Comparison of ENCODE assay signal across 1 cellular context in the genomic region with DNA sequence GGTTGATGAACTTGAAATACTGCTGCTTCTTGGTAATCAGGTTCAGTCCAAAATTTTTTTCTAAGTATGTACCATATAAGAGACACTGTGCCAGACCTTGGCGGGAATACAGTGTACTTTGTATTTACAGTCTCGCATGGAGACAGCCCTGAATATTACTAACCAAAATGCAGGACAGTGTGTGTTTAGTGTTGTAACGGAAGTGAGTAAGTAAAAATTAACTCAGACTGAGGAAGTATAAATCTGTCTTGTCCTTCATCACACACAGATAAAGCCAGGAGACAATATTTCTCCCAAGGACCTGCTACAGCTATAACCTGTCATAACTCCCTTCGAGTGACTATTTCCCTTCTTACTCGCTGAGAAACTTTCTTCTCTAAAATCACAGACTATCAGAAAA.
TF ChIP-seq lines count a peak whose summit lies in the region.

No MANE protein-coding gene starts in this region.

TF ChIP-seq in HepG2, 621 proteins besides CTCF, POLR2A, EP300 and RAD21 (continued from another document and continues in another):
- no peak for TF ChIP-seq ZNF225 (CRISPR knock-in tag; IDR thresholded peaks at IDR 0.05)
- TF ChIP-seq RBAK (CRISPR knock-in tag; IDR thresholded peaks at IDR 0.05) = no peak
- no peak for TF ChIP-seq SSRP1 (CRISPR knock-in tag; IDR thresholded peaks at IDR 0.05)
- no peak for TF ChIP-seq ZNF672 (CRISPR knock-in tag; IDR thresholded peaks at IDR 0.05)
- no peak for TF ChIP-seq ZBTB7B (CRISPR knock-in tag; IDR thresholded peaks at IDR 0.05)
- TF ChIP-seq PRMT3 (CRISPR knock-in tag; IDR thresholded peaks at IDR 0.05; ENCODE audit: borderline replicate concordance, low read depth) = no peak
- TF ChIP-seq ZNF441 (CRISPR knock-in tag; IDR thresholded peaks at IDR 0.05; ENCODE audit: borderline replicate concordance) = 0 out of 2 replicates have a peak, but pooled peaks have one; percentile 35
- no peak for TF ChIP-seq HDAC1 (CRISPR knock-in tag; IDR thresholded peaks at IDR 0.05)
- TF ChIP-seq, protein P1, sequence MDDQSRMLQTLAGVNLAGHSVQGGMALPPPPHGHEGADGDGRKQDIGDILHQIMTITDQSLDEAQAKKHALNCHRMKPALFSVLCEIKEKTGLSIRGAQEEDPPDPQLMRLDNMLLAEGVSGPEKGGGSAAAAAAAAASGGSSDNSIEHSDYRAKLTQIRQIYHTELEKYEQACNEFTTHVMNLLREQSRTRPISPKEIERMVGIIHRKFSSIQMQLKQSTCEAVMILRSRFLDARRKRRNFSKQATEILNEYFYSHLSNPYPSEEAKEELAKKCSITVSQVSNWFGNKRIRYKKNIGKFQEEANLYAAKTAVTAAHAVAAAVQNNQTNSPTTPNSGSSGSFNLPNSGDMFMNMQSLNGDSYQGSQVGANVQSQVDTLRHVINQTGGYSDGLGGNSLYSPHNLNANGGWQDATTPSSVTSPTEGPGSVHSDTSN (CRISPR knock-in tag; IDR thresholded peaks at IDR 0.05; ENCODE audit: borderline replicate concordance) = no peak
- no peak for TF ChIP-seq SOX13 (IDR thresholded peaks at IDR 0.05)
- peak in 1 of 2 experiments; percentile 65; a peak in 1 of 4 replicates for TF ChIP-seq SOX13 (CRISPR knock-in tag; conservative IDR thresholded peaks at IDR 0.05 in 1 of 2, IDR thresholded peaks at IDR 0.05 in 1 of 2)
- TF ChIP-seq FOXP1 (IDR thresholded peaks at IDR 0.05) = no peak
- 0 out of 2 replicates have a peak, but pooled peaks have one; percentile 57 for TF ChIP-seq FOXP1 (CRISPR knock-in tag; IDR thresholded peaks at IDR 0.05)
- no peak for TF ChIP-seq GABPB1 (CRISPR knock-in tag; IDR thresholded peaks at IDR 0.05)
- TF ChIP-seq, protein P2, sequence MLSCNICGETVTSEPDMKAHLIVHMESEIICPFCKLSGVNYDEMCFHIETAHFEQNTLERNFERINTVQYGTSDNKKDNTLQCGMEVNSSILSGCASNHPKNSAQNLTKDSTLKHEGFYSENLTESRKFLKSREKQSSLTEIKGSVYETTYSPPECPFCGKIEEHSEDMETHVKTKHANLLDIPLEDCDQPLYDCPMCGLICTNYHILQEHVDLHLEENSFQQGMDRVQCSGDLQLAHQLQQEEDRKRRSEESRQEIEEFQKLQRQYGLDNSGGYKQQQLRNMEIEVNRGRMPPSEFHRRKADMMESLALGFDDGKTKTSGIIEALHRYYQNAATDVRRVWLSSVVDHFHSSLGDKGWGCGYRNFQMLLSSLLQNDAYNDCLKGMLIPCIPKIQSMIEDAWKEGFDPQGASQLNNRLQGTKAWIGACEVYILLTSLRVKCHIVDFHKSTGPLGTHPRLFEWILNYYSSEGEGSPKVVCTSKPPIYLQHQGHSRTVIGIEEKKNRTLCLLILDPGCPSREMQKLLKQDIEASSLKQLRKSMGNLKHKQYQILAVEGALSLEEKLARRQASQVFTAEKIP (CRISPR knock-in tag; IDR thresholded peaks at IDR 0.05; ENCODE audit: borderline replicate concordance) = no peak
- TF ChIP-seq, protein P3, sequence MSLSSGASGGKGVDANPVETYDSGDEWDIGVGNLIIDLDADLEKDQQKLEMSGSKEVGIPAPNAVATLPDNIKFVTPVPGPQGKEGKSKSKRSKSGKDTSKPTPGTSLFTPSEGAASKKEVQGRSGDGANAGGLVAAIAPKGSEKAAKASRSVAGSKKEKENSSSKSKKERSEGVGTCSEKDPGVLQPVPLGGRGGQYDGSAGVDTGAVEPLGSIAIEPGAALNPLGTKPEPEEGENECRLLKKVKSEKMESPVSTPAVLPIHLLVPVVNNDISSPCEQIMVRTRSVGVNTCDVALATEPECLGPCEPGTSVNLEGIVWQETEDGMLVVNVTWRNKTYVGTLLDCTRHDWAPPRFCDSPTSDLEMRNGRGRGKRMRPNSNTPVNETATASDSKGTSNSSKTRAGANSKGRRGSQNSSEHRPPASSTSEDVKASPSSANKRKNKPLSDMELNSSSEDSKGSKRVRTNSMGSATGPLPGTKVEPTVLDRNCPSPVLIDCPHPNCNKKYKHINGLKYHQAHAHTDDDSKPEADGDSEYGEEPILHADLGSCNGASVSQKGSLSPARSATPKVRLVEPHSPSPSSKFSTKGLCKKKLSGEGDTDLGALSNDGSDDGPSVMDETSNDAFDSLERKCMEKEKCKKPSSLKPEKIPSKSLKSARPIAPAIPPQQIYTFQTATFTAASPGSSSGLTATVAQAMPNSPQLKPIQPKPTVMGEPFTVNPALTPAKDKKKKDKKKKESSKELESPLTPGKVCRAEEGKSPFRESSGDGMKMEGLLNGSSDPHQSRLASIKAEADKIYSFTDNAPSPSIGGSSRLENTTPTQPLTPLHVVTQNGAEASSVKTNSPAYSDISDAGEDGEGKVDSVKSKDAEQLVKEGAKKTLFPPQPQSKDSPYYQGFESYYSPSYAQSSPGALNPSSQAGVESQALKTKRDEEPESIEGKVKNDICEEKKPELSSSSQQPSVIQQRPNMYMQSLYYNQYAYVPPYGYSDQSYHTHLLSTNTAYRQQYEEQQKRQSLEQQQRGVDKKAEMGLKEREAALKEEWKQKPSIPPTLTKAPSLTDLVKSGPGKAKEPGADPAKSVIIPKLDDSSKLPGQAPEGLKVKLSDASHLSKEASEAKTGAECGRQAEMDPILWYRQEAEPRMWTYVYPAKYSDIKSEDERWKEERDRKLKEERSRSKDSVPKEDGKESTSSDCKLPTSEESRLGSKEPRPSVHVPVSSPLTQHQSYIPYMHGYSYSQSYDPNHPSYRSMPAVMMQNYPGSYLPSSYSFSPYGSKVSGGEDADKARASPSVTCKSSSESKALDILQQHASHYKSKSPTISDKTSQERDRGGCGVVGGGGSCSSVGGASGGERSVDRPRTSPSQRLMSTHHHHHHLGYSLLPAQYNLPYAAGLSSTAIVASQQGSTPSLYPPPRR (CRISPR knock-in tag; IDR thresholded peaks at IDR 0.05; ENCODE audit: borderline replicate concordance) = no peak
- TF ChIP-seq, protein P4, sequence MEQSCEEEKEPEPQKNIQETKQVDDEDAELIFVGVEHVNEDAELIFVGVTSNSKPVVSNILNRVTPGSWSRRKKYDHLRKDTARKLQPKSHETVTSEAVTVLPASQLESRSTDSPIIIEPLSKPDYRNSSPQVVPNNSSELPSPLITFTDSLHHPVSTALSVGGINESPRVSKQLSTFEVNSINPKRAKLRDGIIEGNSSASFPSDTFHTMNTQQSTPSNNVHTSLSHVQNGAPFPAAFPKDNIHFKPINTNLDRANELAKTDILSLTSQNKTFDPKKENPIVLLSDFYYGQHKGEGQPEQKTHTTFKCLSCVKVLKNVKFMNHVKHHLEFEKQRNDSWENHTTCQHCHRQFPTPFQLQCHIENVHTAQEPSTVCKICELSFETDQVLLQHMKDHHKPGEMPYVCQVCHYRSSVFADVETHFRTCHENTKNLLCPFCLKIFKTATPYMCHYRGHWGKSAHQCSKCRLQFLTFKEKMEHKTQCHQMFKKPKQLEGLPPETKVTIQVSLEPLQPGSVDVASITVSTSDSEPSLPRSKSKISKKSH (CRISPR knock-in tag; IDR thresholded peaks at IDR 0.05; ENCODE audit: borderline replicate concordance) = no peak
- no peak for TF ChIP-seq XBP1 (CRISPR knock-in tag; IDR thresholded peaks at IDR 0.05)
- no peak for TF ChIP-seq EED (CRISPR knock-in tag; IDR thresholded peaks at IDR 0.05)
- no peak for TF ChIP-seq FOSL1 (CRISPR knock-in tag; IDR thresholded peaks at IDR 0.05; ENCODE audit: borderline replicate concordance)
- TF ChIP-seq ZNF776 (CRISPR knock-in tag; IDR thresholded peaks at IDR 0.05) = no peak
- TF ChIP-seq JDP2 (CRISPR knock-in tag; IDR thresholded peaks at IDR 0.05; ENCODE audit: borderline replicate concordance) = no peak
- TF ChIP-seq MEF2D (CRISPR knock-in tag; IDR thresholded peaks at IDR 0.05) = no peak
- TF ChIP-seq, protein P5, sequence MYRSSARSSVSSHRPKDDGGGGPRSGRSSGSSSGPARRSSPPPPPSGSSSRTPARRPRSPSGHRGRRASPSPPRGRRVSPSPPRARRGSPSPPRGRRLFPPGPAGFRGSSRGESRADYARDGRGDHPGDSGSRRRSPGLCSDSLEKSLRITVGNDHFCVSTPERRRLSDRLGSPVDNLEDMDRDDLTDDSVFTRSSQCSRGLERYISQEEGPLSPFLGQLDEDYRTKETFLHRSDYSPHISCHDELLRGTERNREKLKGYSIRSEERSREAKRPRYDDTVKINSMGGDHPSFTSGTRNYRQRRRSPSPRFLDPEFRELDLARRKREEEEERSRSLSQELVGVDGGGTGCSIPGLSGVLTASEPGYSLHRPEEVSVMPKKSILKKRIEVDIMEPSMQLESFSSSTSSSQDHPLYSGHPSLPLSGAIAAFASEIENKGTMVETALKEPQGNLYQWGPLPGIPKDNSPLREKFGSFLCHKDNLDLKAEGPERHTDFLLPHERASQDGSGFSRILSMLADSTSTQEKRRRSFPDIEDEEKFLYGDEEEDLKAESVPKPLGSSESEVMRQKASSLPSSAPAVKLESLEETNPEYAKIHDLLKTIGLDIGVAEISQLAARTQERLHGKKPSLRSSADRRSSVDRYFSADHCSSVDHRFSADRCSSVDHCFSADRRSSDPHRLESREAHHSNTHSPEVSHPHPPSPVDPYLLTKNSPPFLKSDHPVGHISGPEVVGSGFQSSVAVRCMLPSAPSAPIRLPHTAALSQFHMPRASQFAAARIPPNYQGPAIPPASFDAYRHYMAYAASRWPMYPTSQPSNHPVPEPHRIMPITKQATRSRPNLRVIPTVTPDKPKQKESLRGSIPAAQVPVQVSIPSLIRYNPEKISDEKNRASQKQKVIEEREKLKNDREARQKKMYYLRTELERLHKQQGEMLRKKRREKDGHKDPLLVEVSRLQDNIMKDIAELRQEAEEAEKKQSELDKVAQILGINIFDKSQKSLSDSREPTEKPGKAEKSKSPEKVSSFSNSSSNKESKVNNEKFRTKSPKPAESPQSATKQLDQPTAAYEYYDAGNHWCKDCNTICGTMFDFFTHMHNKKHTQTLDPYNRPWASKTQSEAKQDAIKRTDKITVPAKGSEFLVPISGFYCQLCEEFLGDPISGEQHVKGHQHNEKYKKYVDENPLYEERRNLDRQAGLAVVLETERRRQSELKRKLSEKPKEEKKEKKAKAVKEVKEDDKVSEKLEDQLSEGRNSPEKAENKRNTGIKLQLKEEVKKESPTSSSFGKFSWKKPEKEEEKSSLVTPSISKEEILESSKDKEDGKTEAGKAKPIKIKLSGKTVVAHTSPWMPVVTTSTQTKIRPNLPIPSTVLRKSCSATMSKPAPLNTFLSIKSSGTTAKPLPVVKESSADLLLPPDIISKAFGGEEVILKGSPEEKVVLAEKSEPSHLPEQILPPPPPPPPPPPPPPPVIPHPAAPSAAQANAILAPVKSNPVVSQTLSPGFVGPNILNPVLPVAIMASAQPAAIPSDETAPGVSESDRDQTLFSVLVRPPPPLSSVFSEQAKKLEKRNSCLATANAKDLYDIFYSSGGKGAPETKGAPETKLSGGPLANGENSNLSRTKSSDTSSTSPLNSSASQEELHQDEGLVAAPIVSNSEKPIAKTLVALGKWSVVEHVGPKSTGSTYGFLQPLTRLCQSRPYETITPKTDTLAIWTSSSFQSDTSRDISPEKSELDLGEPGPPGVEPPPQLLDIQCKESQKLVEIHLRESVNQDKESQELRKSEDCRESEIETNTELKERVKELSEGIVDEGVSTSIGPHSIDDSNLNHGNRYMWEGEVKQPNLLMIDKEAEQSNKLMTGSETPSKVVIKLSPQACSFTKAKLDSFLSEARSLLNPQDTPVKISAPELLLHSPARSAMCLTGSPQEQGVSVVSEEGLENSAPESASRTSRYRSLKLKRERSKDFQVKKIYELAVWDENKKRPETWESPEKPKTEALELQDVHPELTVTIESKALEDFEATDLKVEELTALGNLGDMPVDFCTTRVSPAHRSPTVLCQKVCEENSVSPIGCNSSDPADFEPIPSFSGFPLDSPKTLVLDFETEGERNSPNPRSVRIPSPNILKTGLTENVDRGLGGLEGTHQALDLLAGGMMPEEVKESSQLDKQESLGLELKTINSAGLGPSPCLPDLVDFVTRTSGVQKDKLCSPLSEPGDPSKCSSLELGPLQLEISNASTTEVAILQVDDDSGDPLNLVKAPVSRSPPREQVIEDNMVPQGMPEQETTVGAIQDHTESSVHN (CRISPR knock-in tag; IDR thresholded peaks at IDR 0.05) = no peak
- TF ChIP-seq, protein P6, sequence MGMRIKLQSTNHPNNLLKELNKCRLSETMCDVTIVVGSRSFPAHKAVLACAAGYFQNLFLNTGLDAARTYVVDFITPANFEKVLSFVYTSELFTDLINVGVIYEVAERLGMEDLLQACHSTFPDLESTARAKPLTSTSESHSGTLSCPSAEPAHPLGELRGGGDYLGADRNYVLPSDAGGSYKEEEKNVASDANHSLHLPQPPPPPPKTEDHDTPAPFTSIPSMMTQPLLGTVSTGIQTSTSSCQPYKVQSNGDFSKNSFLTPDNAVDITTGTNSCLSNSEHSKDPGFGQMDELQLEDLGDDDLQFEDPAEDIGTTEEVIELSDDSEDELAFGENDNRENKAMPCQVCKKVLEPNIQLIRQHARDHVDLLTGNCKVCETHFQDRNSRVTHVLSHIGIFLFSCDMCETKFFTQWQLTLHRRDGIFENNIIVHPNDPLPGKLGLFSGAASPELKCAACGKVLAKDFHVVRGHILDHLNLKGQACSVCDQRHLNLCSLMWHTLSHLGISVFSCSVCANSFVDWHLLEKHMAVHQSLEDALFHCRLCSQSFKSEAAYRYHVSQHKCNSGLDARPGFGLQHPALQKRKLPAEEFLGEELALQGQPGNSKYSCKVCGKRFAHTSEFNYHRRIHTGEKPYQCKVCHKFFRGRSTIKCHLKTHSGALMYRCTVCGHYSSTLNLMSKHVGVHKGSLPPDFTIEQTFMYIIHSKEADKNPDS (CRISPR knock-in tag; IDR thresholded peaks at IDR 0.05) = no peak
- TF ChIP-seq NR2C2 (CRISPR knock-in tag; IDR thresholded peaks at IDR 0.05; ENCODE audit: borderline replicate concordance) = no peak
- TF ChIP-seq, protein P7, sequence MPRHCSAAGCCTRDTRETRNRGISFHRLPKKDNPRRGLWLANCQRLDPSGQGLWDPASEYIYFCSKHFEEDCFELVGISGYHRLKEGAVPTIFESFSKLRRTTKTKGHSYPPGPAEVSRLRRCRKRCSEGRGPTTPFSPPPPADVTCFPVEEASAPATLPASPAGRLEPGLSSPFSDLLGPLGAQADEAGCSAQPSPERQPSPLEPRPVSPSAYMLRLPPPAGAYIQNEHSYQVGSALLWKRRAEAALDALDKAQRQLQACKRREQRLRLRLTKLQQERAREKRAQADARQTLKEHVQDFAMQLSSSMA (CRISPR knock-in tag; IDR thresholded peaks at IDR 0.05) = no peak
- no peak for TF ChIP-seq ZSCAN22 (CRISPR knock-in tag; IDR thresholded peaks at IDR 0.05)
- TF ChIP-seq HOXA9 (CRISPR knock-in tag; IDR thresholded peaks at IDR 0.05; ENCODE audit: borderline replicate concordance) = no peak
- no peak; the same call in 1 of the 2 replicates for TF ChIP-seq HMG20A (CRISPR knock-in tag; IDR thresholded peaks at IDR 0.05; ENCODE audit: borderline replicate concordance)
- no peak for TF ChIP-seq PHF8 (CRISPR knock-in tag; IDR thresholded peaks at IDR 0.05)
- TF ChIP-seq, protein P8, sequence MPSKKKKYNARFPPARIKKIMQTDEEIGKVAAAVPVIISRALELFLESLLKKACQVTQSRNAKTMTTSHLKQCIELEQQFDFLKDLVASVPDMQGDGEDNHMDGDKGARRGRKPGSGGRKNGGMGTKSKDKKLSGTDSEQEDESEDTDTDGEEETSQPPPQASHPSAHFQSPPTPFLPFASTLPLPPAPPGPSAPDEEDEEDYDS (CRISPR knock-in tag; IDR thresholded peaks at IDR 0.05) = peak; percentile 52; the same call in 1 of the 2 replicates
- no peak for TF ChIP-seq DMAP1 (CRISPR knock-in tag; IDR thresholded peaks at IDR 0.05)
